6 cellular contexts compared by ENCODE assay signal in genomic region chr2:110373519-110373918, GRCh38.
DNase-seq lines count a peak whose midpoint lies in the region; ATAC-seq, FAIRE-seq and TF ChIP-seq lines count a peak whose summit lies in the region.
"Not testable (repeated sequence)": the region's sequence is repeated elsewhere in the genome, so short reads cannot be mapped to it uniquely, and the experiment has no call there.

No MANE protein-coding gene starts in this region.

- CTCF ChIA-PET in activated CD4-positive, alpha-beta memory T cell treated with anti-CD3 and anti-CD28 coated beads, Interleukin-2, amount 10 ng/mL, durations not matched to agents 7 days and 5 days (lab: Charles Lee) = not testable (repeated sequence)

- H3K4me3 ChIP-seq in kidney (ENCODE audit: low read length in 2 of 2); upper lobe of left lung: not testable (repeated sequence)

- H3K9me3 ChIP-seq in kidney (ENCODE audit: control insufficient read depth in 1 of 2, low read length in 2 of 2); upper lobe of left lung: not testable (repeated sequence)

- not testable (repeated sequence) for FAIRE-seq in kidney (lab: Jason Lieb, UNC)

- peak; percentile 9 for DNase-seq in activated CD4-positive, alpha-beta memory T cell treated with anti-CD3 and anti-CD28 coated beads, Interleukin-2, amount 10 ng/mL, durations not matched to agents 7 days and 5 days
- DNase-seq in chondrocyte (ENCODE audit: low spot score) (peak; percentile 62), kidney (peak; percentile 57), mesenteric fat pad (ENCODE audit: low spot score) (peak; percentile 79), osteocyte (ENCODE audit: extremely low spot score, unreplicated experiment) (peak; percentile 76), upper lobe of left lung (peak; percentile 12 to 43)

- H3K27ac ChIP-seq in kidney (ENCODE audit: low read depth in 2 of 2, low read length in 2 of 2); upper lobe of left lung: not testable (repeated sequence)

- not testable (repeated sequence) for H3K4me1 Mint-ChIP-seq in activated CD4-positive, alpha-beta memory T cell treated with anti-CD3 and anti-CD28 coated beads, Interleukin-2, amount 10 ng/mL, durations not matched to agents 7 days and 5 days; chondrocyte (ENCODE audit: low read depth); osteocyte (ENCODE audit: unreplicated experiment)

- H3K27ac Mint-ChIP-seq in activated CD4-positive, alpha-beta memory T cell treated with anti-CD3 and anti-CD28 coated beads, Interleukin-2, amount 10 ng/mL, durations not matched to agents 7 days and 5 days; chondrocyte (ENCODE audit: unreplicated experiment); osteocyte (ENCODE audit: unreplicated experiment): not testable (repeated sequence)

- not testable (repeated sequence) for H3K9me3 Mint-ChIP-seq in activated CD4-positive, alpha-beta memory T cell treated with anti-CD3 and anti-CD28 coated beads, Interleukin-2, amount 10 ng/mL, durations not matched to agents 7 days and 5 days; chondrocyte (ENCODE audit: low read depth); osteocyte (ENCODE audit: unreplicated experiment)

- not testable (repeated sequence) for H3K4me3 Mint-ChIP-seq in activated CD4-positive, alpha-beta memory T cell treated with anti-CD3 and anti-CD28 coated beads, Interleukin-2, amount 10 ng/mL, durations not matched to agents 7 days and 5 days; chondrocyte (ENCODE audit: unreplicated experiment); osteocyte (ENCODE audit: unreplicated experiment)

- not testable (repeated sequence) for TF ChIP-seq CTCF in chondrocyte (IDR thresholded peaks at IDR 0.05); kidney (IDR thresholded peaks at IDR 0.05; ENCODE audit: borderline replicate concordance, extremely low read depth, insufficient read depth); osteocyte (IDR thresholded peaks at IDR 0.05); upper lobe of left lung (IDR thresholded peaks at IDR 0.05)

- POLR2A ChIA-PET in activated CD4-positive, alpha-beta memory T cell treated with anti-CD3 and anti-CD28 coated beads, Interleukin-2, amount 10 ng/mL, durations not matched to agents 7 days and 5 days (lab: Charles Lee) = not testable (repeated sequence)

- not testable (repeated sequence) for H3K4me1 ChIP-seq in kidney (ENCODE audit: control insufficient read depth in 1 of 2, insufficient read depth in 1 of 2, low read depth in 1 of 2, low read length in 2 of 2); upper lobe of left lung

- not testable (repeated sequence) for H3K27me3 Mint-ChIP-seq in activated CD4-positive, alpha-beta memory T cell treated with anti-CD3 and anti-CD28 coated beads, Interleukin-2, amount 10 ng/mL, durations not matched to agents 7 days and 5 days; chondrocyte (ENCODE audit: low read depth); osteocyte (ENCODE audit: unreplicated experiment)

- not testable (repeated sequence) for TF ChIP-seq POLR2A in upper lobe of left lung (IDR thresholded peaks at IDR 0.05)

- ATAC-seq in upper lobe of left lung (ENCODE audit: low FRiP score in 2 of 2) = not testable (repeated sequence)

- not testable (repeated sequence) for H3K36me3 ChIP-seq in kidney (ENCODE audit: control insufficient read depth in 1 of 2, insufficient read depth in 2 of 2, low read length in 2 of 2); upper lobe of left lung

- TF ChIP-seq EP300 in upper lobe of left lung (IDR thresholded peaks at IDR 0.05) = not testable (repeated sequence)

- not testable (repeated sequence) for H3K9ac ChIP-seq in kidney (ENCODE audit: low read length in 2 of 2)

- WGBS in upper lobe of left lung, 2 donors = 96% methylated on average over 2 of the region's 2 CpGs; no CpG with 5 or more reads in 1 of the 2 donors

- H3K27me3 ChIP-seq in upper lobe of left lung = not testable (repeated sequence)

- intact Hi-C loops in kidney (cut with DNase I) = not testable (repeated sequence)

- not testable (repeated sequence) for H3K36me3 Mint-ChIP-seq in activated CD4-positive, alpha-beta memory T cell treated with anti-CD3 and anti-CD28 coated beads, Interleukin-2, amount 10 ng/mL, durations not matched to agents 7 days and 5 days (ENCODE audit: low read depth); chondrocyte (ENCODE audit: low read depth); osteocyte (ENCODE audit: unreplicated experiment)

Comparison
In these comparisons a context has a peak if more than half of its experiments do, and no peak if none do; other contexts are left out.
1. DNase-seq: peak in every context shown above with its lines; median percentile 79 in mesenteric fat pad; 76 in osteocyte; 62 in chondrocyte; 57 in kidney; 28 in upper lobe of left lung; 9 in activated CD4-positive, alpha-beta memory T cell treated with anti-CD3 and anti-CD28 coated beads, Interleukin-2, amount 10 ng/mL, durations not matched to agents 7 days and 5 days.